Comparison of ENCODE assay signal across 15 cellular contexts in the genomic region with DNA sequence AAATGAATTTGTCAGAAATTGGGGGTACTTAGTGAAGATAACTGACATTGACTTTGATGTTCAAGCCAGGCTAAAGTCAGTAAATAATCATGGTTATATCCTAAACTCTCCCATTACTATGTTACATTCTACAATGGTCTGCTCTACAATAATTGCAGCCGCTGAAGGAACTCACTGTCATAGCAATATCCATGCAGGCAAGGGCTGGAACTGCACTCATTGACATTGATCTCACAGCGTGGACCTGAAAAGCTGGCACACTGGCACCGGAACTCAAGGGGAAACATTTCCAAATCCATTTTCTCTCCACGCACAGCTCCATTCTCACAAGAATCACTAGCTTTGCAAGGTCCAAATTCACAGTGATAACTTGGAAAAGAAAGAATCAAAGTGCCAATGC.
"Had no signal": no experiment of that assay in that cellular context is flagged by ENCODE, and none has a peak within 500 bp of the region (broad histone marks: within the 10 kb centered on the region; RNA-seq: fewer than 3 reads in every experiment).

No MANE protein-coding gene starts in this region.

- ATAC-seq: foreskin keratinocyte; gastroesophageal sphincter; heart left ventricle; left lobe of liver; sciatic nerve; stimulated activated effector memory CD8-positive, alpha-beta T cell treated with anti-CD3 and anti-CD28 coated beads, Interleukin-12 subunit alpha, Interleukin-12 subunit beta, amount 100 ng/mL, for 72 hours had no signal

- DNase-seq: effector CD8-positive, alpha-beta T cell; foreskin keratinocyte; heart left ventricle; kidney; stimulated activated CD4-positive, alpha-beta T cell treated with anti-CD3 and anti-CD28 coated beads, Interleukin-12 subunit alpha, Interleukin-12 subunit beta, amount 100 ng/mL, for 4 hours; stimulated activated CD4-positive, alpha-beta T cell treated with anti-CD3 and anti-CD28 coated beads, Interleukin-1b, Interleukin-23, amount 100 ng/mL, for 48 hours; stimulated activated CD4-positive, alpha-beta T cell treated with anti-CD3 and anti-CD28 coated beads, Interleukin-4, amount 100 ng/mL, for 1 hour; stimulated activated naive CD4-positive, alpha-beta T cell treated with Interleukin-2 at 50 U/mL for 16 hours; stomach; thyroid gland; trophoblast cell had no signal
